Comparison of ENCODE assay signal across 17 cellular contexts in genomic region chr7:76407718-76408117, GRCh38. TPM values are rescaled to one million over a fixed set of nuclear protein-coding genes. Genes with fewer than 3 reads are reported as not detected.
DNase-seq lines count a peak whose midpoint lies in the region; ATAC-seq, FAIRE-seq and TF ChIP-seq lines count a peak whose summit lies in the region.
"Had no signal": no experiment of that assay in that cellular context is flagged by ENCODE, and none has a peak within 500 bp of the region (broad histone marks: within the 10 kb centered on the region; RNA-seq: fewer than 3 reads in every experiment).

No MANE protein-coding gene starts in this region.

- H3K27ac Mint-ChIP-seq in activated CD8-positive, alpha-beta T cell treated with anti-CD3 and anti-CD28 coated beads for 36 hours: peak overlapping the region; percentile 25
- no peak overlapping the region for H3K27ac Mint-ChIP-seq in activated CD8-positive, alpha-beta T cell treated with anti-CD3 and anti-CD28 coated beads, Interleukin-2, amount 10 ng/mL, durations not matched to agents 7 days and 5 days
- H3K27ac Mint-ChIP-seq in nephron: no peak overlapping the region
- H3K27ac Mint-ChIP-seq in type B pancreatic cell: no peak overlapping the region
- H3K27ac Mint-ChIP-seq: GM23338 had no signal

- ATAC-seq in activated CD8-positive, alpha-beta T cell treated with anti-CD3 and anti-CD28 coated beads for 36 hours: no peak
- no peak for ATAC-seq in activated CD8-positive, alpha-beta T cell treated with anti-CD3 and anti-CD28 coated beads, Interleukin-2, amount 10 ng/mL, durations not matched to agents 7 days and 5 days
- no peak for ATAC-seq in HG03442 (IDR thresholded peaks at IDR 0.05; ENCODE audit: unreplicated experiment)
- no peak for ATAC-seq in GM18511 (IDR thresholded peaks at IDR 0.05; ENCODE audit: unreplicated experiment)
- ATAC-seq: GM12878 had no signal

- peaks cover 2% of the 10 kb centered on the region for H3K36me3 Mint-ChIP-seq in activated CD8-positive, alpha-beta T cell treated with anti-CD3 and anti-CD28 coated beads for 36 hours (ENCODE audit: low read depth)
- H3K36me3 Mint-ChIP-seq in activated CD8-positive, alpha-beta T cell treated with anti-CD3 and anti-CD28 coated beads, Interleukin-2, amount 10 ng/mL, durations not matched to agents 7 days and 5 days (ENCODE audit: low read depth): no peaks in the 10 kb centered on the region
- H3K36me3 Mint-ChIP-seq in nephron (ENCODE audit: low read depth) (no peaks in the 10 kb centered on the region), type B pancreatic cell (no peaks in the 10 kb centered on the region)

- TF ChIP-seq CTCF in activated CD8-positive, alpha-beta T cell treated with anti-CD3 and anti-CD28 coated beads for 36 hours (IDR thresholded peaks at IDR 0.05): no peak
- TF ChIP-seq CTCF in WERI-Rb-1 (IDR thresholded peaks at IDR 0.05; ENCODE audit: low read depth, low read length) (no peak), nephron (IDR thresholded peaks at IDR 0.05; ENCODE audit: unreplicated experiment in 3 of 3) (no peak), type B pancreatic cell (conservative IDR thresholded peaks at IDR 0.05) (no peak)

- DNase-seq in activated CD8-positive, alpha-beta T cell treated with anti-CD3 and anti-CD28 coated beads for 36 hours: no peak
- no peak for DNase-seq in activated CD8-positive, alpha-beta T cell treated with anti-CD3 and anti-CD28 coated beads, Interleukin-2, amount 10 ng/mL, durations not matched to agents 7 days and 5 days
- DNase-seq in WERI-Rb-1: no peak
- no peak for DNase-seq in type B pancreatic cell (ENCODE audit: extremely low spot score, unreplicated experiment)
- no peak for DNase-seq in frontal cortex (ENCODE audit: low spot score in 2 of 2)
- DNase-seq: AML-193; CD8-positive, alpha-beta memory T cell; DMS 273 treated with DMSO at 0.1 percent for 48 hours; DMS79 had no signal

- H3K27ac ChIP-seq in WERI-Rb-1: peak overlapping the region; percentile 87
- H3K27ac ChIP-seq: 22Rv1, BLaER1 had no signal

- H3K36me3 ChIP-seq in WERI-Rb-1: no peaks in the 10 kb centered on the region
- H3K36me3 ChIP-seq: BLaER1 had no signal

- no peaks in the 10 kb centered on the region for H3K4me1 Mint-ChIP-seq in activated CD8-positive, alpha-beta T cell treated with anti-CD3 and anti-CD28 coated beads for 36 hours (ENCODE audit: low read depth)
- peaks cover 7% of the 10 kb centered on the region for H3K4me1 Mint-ChIP-seq in activated CD8-positive, alpha-beta T cell treated with anti-CD3 and anti-CD28 coated beads, Interleukin-2, amount 10 ng/mL, durations not matched to agents 7 days and 5 days (ENCODE audit: low read depth)
- peaks cover 23% of the 10 kb centered on the region for H3K4me1 Mint-ChIP-seq in nephron
- peaks cover 14% of the 10 kb centered on the region for H3K4me1 Mint-ChIP-seq in type B pancreatic cell (ENCODE audit: unreplicated experiment)
- H3K4me1 Mint-ChIP-seq: CD8-positive, alpha-beta memory T cell had no signal

- no peak for FAIRE-seq in frontal cortex (lab: Jason Lieb, UNC)
- FAIRE-seq: GM12878, GM18507 had no signal

- POLR2A ChIA-PET in activated CD8-positive, alpha-beta T cell treated with anti-CD3 and anti-CD28 coated beads for 36 hours (lab: Charles Lee): no interaction called here
- POLR2A ChIA-PET in activated CD8-positive, alpha-beta T cell treated with anti-CD3 and anti-CD28 coated beads, Interleukin-2, amount 10 ng/mL, durations not matched to agents 7 days and 5 days (lab: Charles Lee): no interaction called here

- no peaks in the 10 kb centered on the region for H3K27me3 ChIP-seq in WERI-Rb-1 (ENCODE audit: insufficient read depth, low read depth, severe bottlenecking)
- H3K27me3 ChIP-seq: BLaER1 had no signal

- H3K27me3 Mint-ChIP-seq in activated CD8-positive, alpha-beta T cell treated with anti-CD3 and anti-CD28 coated beads for 36 hours: no peaks in the 10 kb centered on the region
- peaks cover 3% of the 10 kb centered on the region for H3K27me3 Mint-ChIP-seq in activated CD8-positive, alpha-beta T cell treated with anti-CD3 and anti-CD28 coated beads, Interleukin-2, amount 10 ng/mL, durations not matched to agents 7 days and 5 days (ENCODE audit: low read depth)
- H3K27me3 Mint-ChIP-seq in nephron (ENCODE audit: low read depth) (peaks cover 14% of the 10 kb centered on the region), type B pancreatic cell (no peaks in the 10 kb centered on the region)

- no peak overlapping the region for H3K4me3 Mint-ChIP-seq in activated CD8-positive, alpha-beta T cell treated with anti-CD3 and anti-CD28 coated beads for 36 hours
- no peak overlapping the region for H3K4me3 Mint-ChIP-seq in activated CD8-positive, alpha-beta T cell treated with anti-CD3 and anti-CD28 coated beads, Interleukin-2, amount 10 ng/mL, durations not matched to agents 7 days and 5 days
- H3K4me3 Mint-ChIP-seq in nephron: peak overlapping the region in 2 of 3 experiments; percentile 28 to 33
- H3K4me3 Mint-ChIP-seq in type B pancreatic cell: peak overlapping the region; percentile 43
- H3K4me3 Mint-ChIP-seq: CD8-positive, alpha-beta memory T cell had no signal

- CTCF ChIA-PET in activated CD8-positive, alpha-beta T cell treated with anti-CD3 and anti-CD28 coated beads for 36 hours (lab: Charles Lee): interaction anchor here (0.6 to 1.0 kb wide), 2 partner anchors 88 to 928 kb away, joined by 4 read pairs; no protein-coding TSS in a partner anchor
- CTCF ChIA-PET in activated CD8-positive, alpha-beta T cell treated with anti-CD3 and anti-CD28 coated beads, Interleukin-2, amount 10 ng/mL, durations not matched to agents 7 days and 5 days (lab: Charles Lee): no interaction called here

- no peaks in the 10 kb centered on the region for H3K9me3 Mint-ChIP-seq in activated CD8-positive, alpha-beta T cell treated with anti-CD3 and anti-CD28 coated beads for 36 hours
- H3K9me3 Mint-ChIP-seq in activated CD8-positive, alpha-beta T cell treated with anti-CD3 and anti-CD28 coated beads, Interleukin-2, amount 10 ng/mL, durations not matched to agents 7 days and 5 days (ENCODE audit: insufficient read depth): no peaks in the 10 kb centered on the region
- no peaks in the 10 kb centered on the region for H3K9me3 Mint-ChIP-seq in nephron
- no peaks in the 10 kb centered on the region for H3K9me3 Mint-ChIP-seq in type B pancreatic cell
- H3K9me3 Mint-ChIP-seq: CD8-positive, alpha-beta memory T cell; GM23338 had no signal

- H3K9me3 ChIP-seq in WERI-Rb-1 (ENCODE audit: severe bottlenecking): no peaks in the 10 kb centered on the region
- H3K9me3 ChIP-seq: BLaER1 had no signal

- no peak overlapping the region for H3K4me3 ChIP-seq in WERI-Rb-1 (ENCODE audit: low read depth, low read length)
- H3K4me3 ChIP-seq: BLaER1, GM12878, GM23338 had no signal

- intact Hi-C loops in activated CD8-positive, alpha-beta T cell treated with anti-CD3 and anti-CD28 coated beads for 36 hours (cut with micrococcal nuclease): no loop called here

RNA-seq across cellular contexts. Expression of gene SSC4D, which starts 1.8 kb away (rescaled TPM):
- under 1 TPM; 0.67 to 0.68 TPM for total RNA-seq in activated CD8-positive, alpha-beta T cell treated with anti-CD3 and anti-CD28 coated beads for 36 hours
- total RNA-seq in activated CD8-positive, alpha-beta T cell treated with anti-CD3 and anti-CD28 coated beads, Interleukin-2, amount 10 ng/mL, durations not matched to agents 7 days and 5 days: under 1 TPM in 1 of 2 experiments, not detected in 1; 0.47 TPM
- total RNA-seq in type B pancreatic cell (ENCODE audit: low replicate concordance) (1.7 and 4.9 TPM in 2 replicates), frontal cortex (1.6 TPM)

RNA-seq across cellular contexts. Expression of gene ZP3, which starts 17.0 kb away (rescaled TPM):
- 10 to 100 TPM; 12.2 to 13.4 TPM for total RNA-seq in activated CD8-positive, alpha-beta T cell treated with anti-CD3 and anti-CD28 coated beads for 36 hours
- 1 to 10 TPM; 4.0 to 5.9 TPM for total RNA-seq in activated CD8-positive, alpha-beta T cell treated with anti-CD3 and anti-CD28 coated beads, Interleukin-2, amount 10 ng/mL, durations not matched to agents 7 days and 5 days
- total RNA-seq in type B pancreatic cell (ENCODE audit: low replicate concordance): not detected in 2 replicates
- 1.2 TPM for total RNA-seq in frontal cortex

RNA-seq across cellular contexts. Expression of gene YWHAG, which starts 48.9 kb away (rescaled TPM):
- total RNA-seq in activated CD8-positive, alpha-beta T cell treated with anti-CD3 and anti-CD28 coated beads for 36 hours: 100 to 1,000 TPM; 138 to 143 TPM
- total RNA-seq in activated CD8-positive, alpha-beta T cell treated with anti-CD3 and anti-CD28 coated beads, Interleukin-2, amount 10 ng/mL, durations not matched to agents 7 days and 5 days: 10 to 100 TPM; 77.9 to 79.3 TPM
- total RNA-seq in type B pancreatic cell (ENCODE audit: low replicate concordance) (140 TPM in 2 replicates), frontal cortex (404 TPM)

RNA-seq across cellular contexts. Expression of gene DTX2, which starts 53.8 kb away (rescaled TPM):
- total RNA-seq in activated CD8-positive, alpha-beta T cell treated with anti-CD3 and anti-CD28 coated beads for 36 hours: 10 to 100 TPM; 20.5 to 20.8 TPM
- 10 to 100 TPM; 28.0 to 30.6 TPM for total RNA-seq in activated CD8-positive, alpha-beta T cell treated with anti-CD3 and anti-CD28 coated beads, Interleukin-2, amount 10 ng/mL, durations not matched to agents 7 days and 5 days
- total RNA-seq in type B pancreatic cell (ENCODE audit: low replicate concordance): 30.1 and 30.6 TPM in 2 replicates
- total RNA-seq in frontal cortex: 1.6 TPM

Comparison
In these comparisons a context has a peak if more than half of its experiments do, and no peak if none do; other contexts are left out.
1. H3K4me3 Mint-ChIP-seq: peak in nephron (2 of 3) and type B pancreatic cell (single experiment); none in activated CD8-positive, alpha-beta T cell treated with anti-CD3 and anti-CD28 coated beads for 36 hours (single experiment) and activated CD8-positive, alpha-beta T cell treated with anti-CD3 and anti-CD28 coated beads, Interleukin-2, amount 10 ng/mL, durations not matched to agents 7 days and 5 days (single experiment).